1 cellular context compared by ENCODE assay signal in genomic region chr14:36524874-36525745, GRCh38.
TF ChIP-seq lines count a peak whose summit lies in the region.

No MANE protein-coding gene starts in this region.

TF ChIP-seq in HepG2, 621 proteins besides CTCF, POLR2A, EP300 and RAD21 (continued from another document and continues in another):
- TF ChIP-seq, protein P1, sequence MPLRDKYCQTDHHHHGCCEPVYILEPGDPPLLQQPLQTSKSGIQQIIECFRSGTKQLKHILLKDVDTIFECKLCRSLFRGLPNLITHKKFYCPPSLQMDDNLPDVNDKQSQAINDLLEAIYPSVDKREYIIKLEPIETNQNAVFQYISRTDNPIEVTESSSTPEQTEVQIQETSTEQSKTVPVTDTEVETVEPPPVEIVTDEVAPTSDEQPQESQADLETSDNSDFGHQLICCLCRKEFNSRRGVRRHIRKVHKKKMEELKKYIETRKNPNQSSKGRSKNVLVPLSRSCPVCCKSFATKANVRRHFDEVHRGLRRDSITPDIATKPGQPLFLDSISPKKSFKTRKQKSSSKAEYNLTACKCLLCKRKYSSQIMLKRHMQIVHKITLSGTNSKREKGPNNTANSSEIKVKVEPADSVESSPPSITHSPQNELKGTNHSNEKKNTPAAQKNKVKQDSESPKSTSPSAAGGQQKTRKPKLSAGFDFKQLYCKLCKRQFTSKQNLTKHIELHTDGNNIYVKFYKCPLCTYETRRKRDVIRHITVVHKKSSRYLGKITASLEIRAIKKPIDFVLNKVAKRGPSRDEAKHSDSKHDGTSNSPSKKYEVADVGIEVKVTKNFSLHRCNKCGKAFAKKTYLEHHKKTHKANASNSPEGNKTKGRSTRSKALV (CRISPR knock-in tag; IDR thresholded peaks at IDR 0.05): 0 out of 2 replicates have a peak, but pooled peaks have one; percentile 36
- no peak for TF ChIP-seq HNRNPH1 (optimal IDR thresholded peaks at IDR 0.05; ENCODE audit: low read depth, low read length)
- TF ChIP-seq ZNF768 (CRISPR knock-in tag; IDR thresholded peaks at IDR 0.05): peak; percentile 53; the same call in 1 of the 2 replicates
- peak; percentile 81; the same call in 1 of the 2 replicates for TF ChIP-seq ZNF180 (CRISPR knock-in tag; IDR thresholded peaks at IDR 0.05; ENCODE audit: borderline replicate concordance, low read depth)
- no peak for TF ChIP-seq ZNF841 (CRISPR knock-in tag; IDR thresholded peaks at IDR 0.05; ENCODE audit: borderline replicate concordance)
- TF ChIP-seq GATA4 (IDR thresholded peaks at IDR 0.05; ENCODE audit: borderline replicate concordance, low read depth): no peak
- TF ChIP-seq ZNF678 (CRISPR knock-in tag; IDR thresholded peaks at IDR 0.05): no peak
- TF ChIP-seq ERF (CRISPR knock-in tag; IDR thresholded peaks at IDR 0.05): peak; percentile 45; the same call in 1 of the 2 replicates
- no peak for TF ChIP-seq FIP1L1 (IDR thresholded peaks at IDR 0.05; ENCODE audit: borderline replicate concordance, insufficient read depth, low read depth, low read length)
- TF ChIP-seq, protein P2, sequence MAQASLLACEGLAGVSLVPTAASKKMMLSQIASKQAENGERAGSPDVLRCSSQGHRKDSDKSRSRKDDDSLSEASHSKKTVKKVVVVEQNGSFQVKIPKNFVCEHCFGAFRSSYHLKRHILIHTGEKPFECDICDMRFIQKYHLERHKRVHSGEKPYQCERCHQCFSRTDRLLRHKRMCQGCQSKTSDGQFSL (CRISPR knock-in tag; IDR thresholded peaks at IDR 0.05): no peak
- 0 out of 2 replicates have a peak, but pooled peaks have one; percentile 19 for TF ChIP-seq FOXM1 (CRISPR knock-in tag; IDR thresholded peaks at IDR 0.05)
- no peak for TF ChIP-seq RFXAP (CRISPR knock-in tag; IDR thresholded peaks at IDR 0.05; ENCODE audit: borderline replicate concordance)
- TF ChIP-seq ZNF225 (CRISPR knock-in tag; IDR thresholded peaks at IDR 0.05): no peak
- TF ChIP-seq, protein P3, sequence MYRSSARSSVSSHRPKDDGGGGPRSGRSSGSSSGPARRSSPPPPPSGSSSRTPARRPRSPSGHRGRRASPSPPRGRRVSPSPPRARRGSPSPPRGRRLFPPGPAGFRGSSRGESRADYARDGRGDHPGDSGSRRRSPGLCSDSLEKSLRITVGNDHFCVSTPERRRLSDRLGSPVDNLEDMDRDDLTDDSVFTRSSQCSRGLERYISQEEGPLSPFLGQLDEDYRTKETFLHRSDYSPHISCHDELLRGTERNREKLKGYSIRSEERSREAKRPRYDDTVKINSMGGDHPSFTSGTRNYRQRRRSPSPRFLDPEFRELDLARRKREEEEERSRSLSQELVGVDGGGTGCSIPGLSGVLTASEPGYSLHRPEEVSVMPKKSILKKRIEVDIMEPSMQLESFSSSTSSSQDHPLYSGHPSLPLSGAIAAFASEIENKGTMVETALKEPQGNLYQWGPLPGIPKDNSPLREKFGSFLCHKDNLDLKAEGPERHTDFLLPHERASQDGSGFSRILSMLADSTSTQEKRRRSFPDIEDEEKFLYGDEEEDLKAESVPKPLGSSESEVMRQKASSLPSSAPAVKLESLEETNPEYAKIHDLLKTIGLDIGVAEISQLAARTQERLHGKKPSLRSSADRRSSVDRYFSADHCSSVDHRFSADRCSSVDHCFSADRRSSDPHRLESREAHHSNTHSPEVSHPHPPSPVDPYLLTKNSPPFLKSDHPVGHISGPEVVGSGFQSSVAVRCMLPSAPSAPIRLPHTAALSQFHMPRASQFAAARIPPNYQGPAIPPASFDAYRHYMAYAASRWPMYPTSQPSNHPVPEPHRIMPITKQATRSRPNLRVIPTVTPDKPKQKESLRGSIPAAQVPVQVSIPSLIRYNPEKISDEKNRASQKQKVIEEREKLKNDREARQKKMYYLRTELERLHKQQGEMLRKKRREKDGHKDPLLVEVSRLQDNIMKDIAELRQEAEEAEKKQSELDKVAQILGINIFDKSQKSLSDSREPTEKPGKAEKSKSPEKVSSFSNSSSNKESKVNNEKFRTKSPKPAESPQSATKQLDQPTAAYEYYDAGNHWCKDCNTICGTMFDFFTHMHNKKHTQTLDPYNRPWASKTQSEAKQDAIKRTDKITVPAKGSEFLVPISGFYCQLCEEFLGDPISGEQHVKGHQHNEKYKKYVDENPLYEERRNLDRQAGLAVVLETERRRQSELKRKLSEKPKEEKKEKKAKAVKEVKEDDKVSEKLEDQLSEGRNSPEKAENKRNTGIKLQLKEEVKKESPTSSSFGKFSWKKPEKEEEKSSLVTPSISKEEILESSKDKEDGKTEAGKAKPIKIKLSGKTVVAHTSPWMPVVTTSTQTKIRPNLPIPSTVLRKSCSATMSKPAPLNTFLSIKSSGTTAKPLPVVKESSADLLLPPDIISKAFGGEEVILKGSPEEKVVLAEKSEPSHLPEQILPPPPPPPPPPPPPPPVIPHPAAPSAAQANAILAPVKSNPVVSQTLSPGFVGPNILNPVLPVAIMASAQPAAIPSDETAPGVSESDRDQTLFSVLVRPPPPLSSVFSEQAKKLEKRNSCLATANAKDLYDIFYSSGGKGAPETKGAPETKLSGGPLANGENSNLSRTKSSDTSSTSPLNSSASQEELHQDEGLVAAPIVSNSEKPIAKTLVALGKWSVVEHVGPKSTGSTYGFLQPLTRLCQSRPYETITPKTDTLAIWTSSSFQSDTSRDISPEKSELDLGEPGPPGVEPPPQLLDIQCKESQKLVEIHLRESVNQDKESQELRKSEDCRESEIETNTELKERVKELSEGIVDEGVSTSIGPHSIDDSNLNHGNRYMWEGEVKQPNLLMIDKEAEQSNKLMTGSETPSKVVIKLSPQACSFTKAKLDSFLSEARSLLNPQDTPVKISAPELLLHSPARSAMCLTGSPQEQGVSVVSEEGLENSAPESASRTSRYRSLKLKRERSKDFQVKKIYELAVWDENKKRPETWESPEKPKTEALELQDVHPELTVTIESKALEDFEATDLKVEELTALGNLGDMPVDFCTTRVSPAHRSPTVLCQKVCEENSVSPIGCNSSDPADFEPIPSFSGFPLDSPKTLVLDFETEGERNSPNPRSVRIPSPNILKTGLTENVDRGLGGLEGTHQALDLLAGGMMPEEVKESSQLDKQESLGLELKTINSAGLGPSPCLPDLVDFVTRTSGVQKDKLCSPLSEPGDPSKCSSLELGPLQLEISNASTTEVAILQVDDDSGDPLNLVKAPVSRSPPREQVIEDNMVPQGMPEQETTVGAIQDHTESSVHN (CRISPR knock-in tag; IDR thresholded peaks at IDR 0.05): 0 out of 2 replicates have a peak, but pooled peaks have one; percentile 58
- peak; percentile 59 for TF ChIP-seq GABPB1 (CRISPR knock-in tag; IDR thresholded peaks at IDR 0.05)
- TF ChIP-seq, protein P4, sequence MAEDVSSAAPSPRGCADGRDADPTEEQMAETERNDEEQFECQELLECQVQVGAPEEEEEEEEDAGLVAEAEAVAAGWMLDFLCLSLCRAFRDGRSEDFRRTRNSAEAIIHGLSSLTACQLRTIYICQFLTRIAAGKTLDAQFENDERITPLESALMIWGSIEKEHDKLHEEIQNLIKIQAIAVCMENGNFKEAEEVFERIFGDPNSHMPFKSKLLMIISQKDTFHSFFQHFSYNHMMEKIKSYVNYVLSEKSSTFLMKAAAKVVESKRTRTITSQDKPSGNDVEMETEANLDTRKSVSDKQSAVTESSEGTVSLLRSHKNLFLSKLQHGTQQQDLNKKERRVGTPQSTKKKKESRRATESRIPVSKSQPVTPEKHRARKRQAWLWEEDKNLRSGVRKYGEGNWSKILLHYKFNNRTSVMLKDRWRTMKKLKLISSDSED (CRISPR knock-in tag; IDR thresholded peaks at IDR 0.05): peak; percentile 76; the same call in 1 of the 2 replicates
- TF ChIP-seq ISX (CRISPR knock-in tag; conservative IDR thresholded peaks at IDR 0.05): no peak
- TF ChIP-seq SALL2 (CRISPR knock-in tag; IDR thresholded peaks at IDR 0.05): peak; percentile 27; the same call in 1 of the 2 replicates
- peak; percentile 46; the same call in 1 of the 2 replicates for TF ChIP-seq ZNF704 (CRISPR knock-in tag; IDR thresholded peaks at IDR 0.05; ENCODE audit: borderline replicate concordance)
- 0 out of 2 replicates have a peak, but pooled peaks have one; percentile 20 for TF ChIP-seq POGK (CRISPR knock-in tag; conservative IDR thresholded peaks at IDR 0.05)
- TF ChIP-seq PPARG (CRISPR knock-in tag; conservative IDR thresholded peaks at IDR 0.05): no peak
- TF ChIP-seq ZNF598 (CRISPR knock-in tag; IDR thresholded peaks at IDR 0.05; ENCODE audit: borderline replicate concordance): peak; percentile 58; the same call in 1 of the 2 replicates
- TF ChIP-seq SIN3B (IDR thresholded peaks at IDR 0.05; ENCODE audit: low read length): 0 out of 2 replicates have a peak, but pooled peaks have one; percentile 37
- no peak for TF ChIP-seq TARDBP (CRISPR knock-in tag; IDR thresholded peaks at IDR 0.05)
- 0 out of 2 replicates have a peak, but pooled peaks have one; percentile 46 for TF ChIP-seq ZNF136 (CRISPR knock-in tag; IDR thresholded peaks at IDR 0.05; ENCODE audit: low read depth)
- peak; percentile 54 for TF ChIP-seq TAF15 (IDR thresholded peaks at IDR 0.05; ENCODE audit: low read depth, low read length, poor library complexity, severe bottlenecking)
- no peak; the same call in 1 of the 2 replicates for TF ChIP-seq ZNF350 (CRISPR knock-in tag; IDR thresholded peaks at IDR 0.05; ENCODE audit: borderline replicate concordance, low read depth)
- no peak for TF ChIP-seq SOX13 (IDR thresholded peaks at IDR 0.05)
- TF ChIP-seq SOX13 (CRISPR knock-in tag; conservative IDR thresholded peaks at IDR 0.05 in 1 of 2, IDR thresholded peaks at IDR 0.05 in 1 of 2): no peak
- TF ChIP-seq ZNF687 (CRISPR knock-in tag; IDR thresholded peaks at IDR 0.05): peak; percentile 46; the same call in 1 of the 2 replicates
- TF ChIP-seq ZBTB7B (CRISPR knock-in tag; IDR thresholded peaks at IDR 0.05): no peak
- TF ChIP-seq ZNF276 (CRISPR knock-in tag; IDR thresholded peaks at IDR 0.05; ENCODE audit: low read depth): 0 out of 2 replicates have a peak, but pooled peaks have one; percentile 39
- TF ChIP-seq ZNF567 (CRISPR knock-in tag; IDR thresholded peaks at IDR 0.05; ENCODE audit: borderline replicate concordance): 0 out of 2 replicates have a peak, but pooled peaks have one; percentile 49
- TF ChIP-seq GABPA (IDR thresholded peaks at IDR 0.05; ENCODE audit: low read depth, low read length): no peak
- TF ChIP-seq GABPA (CRISPR knock-in tag; IDR thresholded peaks at IDR 0.05; ENCODE audit: low read depth): peak; percentile 63
- 0 out of 2 replicates have a peak, but pooled peaks have one; percentile 1 for TF ChIP-seq HOXA9 (CRISPR knock-in tag; IDR thresholded peaks at IDR 0.05; ENCODE audit: borderline replicate concordance)
- TF ChIP-seq MAF1 (CRISPR knock-in tag; IDR thresholded peaks at IDR 0.05; ENCODE audit: borderline replicate concordance): 0 out of 2 replicates have a peak, but pooled peaks have one; percentile 55
- peak; percentile 80 for TF ChIP-seq REL (CRISPR knock-in tag; conservative IDR thresholded peaks at IDR 0.05)
- 0 out of 2 replicates have a peak, but pooled peaks have one; percentile 71 for TF ChIP-seq ZNF782 (CRISPR knock-in tag; IDR thresholded peaks at IDR 0.05; ENCODE audit: borderline replicate concordance)
